ENCODE assay signal across 15 cellular contexts in genomic region chr7:131621652-131622051, GRCh38.
"Had no signal": no experiment of that assay in that cellular context is flagged by ENCODE, and none has a peak within 500 bp of the region (broad histone marks: within the 10 kb centered on the region; RNA-seq: fewer than 3 reads in every experiment).

No MANE protein-coding gene starts in this region.

- H3K27ac ChIP-seq: brain microvascular endothelial cell, foreskin keratinocyte, neutrophil, parathyroid adenoma had no signal

- H2AFZ ChIP-seq: parathyroid adenoma had no signal

- H3K27me3 ChIP-seq: brain microvascular endothelial cell, foreskin keratinocyte had no signal

- ATAC-seq: foreskin keratinocyte; naive thymus-derived CD8-positive, alpha-beta T cell; stimulated activated memory B cell treated with anti-CD40 and anti-IgM and Interleukin-4, amounts not matched to agents 10 μg/mL and 1 μg/mL and 100 μg/mL, for 72 hours had no signal

- DNase-seq: activated CD4-positive, CD25-positive, alpha-beta regulatory T cell treated with anti-CD3 and anti-CD28 coated beads, Interleukin-2, amount 50 U/mL, for 72 hours; activated naive CD4-positive, alpha-beta T cell; activated naive CD8-positive, alpha-beta T cell treated with anti-CD3 and anti-CD28 coated beads, Interleukin-2, amount 10 ng/mL, durations not matched to agents 7 days and 5 days; activated T-cell treated with anti-CD3 and anti-CD28 coated beads for 4 hours; anterior cingulate cortex; brain microvascular endothelial cell; effector memory CD4-positive, alpha-beta T cell; foreskin keratinocyte; left cardiac atrium; naive thymus-derived CD8-positive, alpha-beta T cell; stimulated activated CD4-positive, alpha-beta T cell treated with anti-CD3 and anti-CD28 coated beads, Interleukin-2, amount 100 ng/mL, for 48 hours; T1000 had no signal

- H3K9me3 ChIP-seq: neutrophil had no signal

- H3K79me2 ChIP-seq: parathyroid adenoma had no signal

- H3K4me1 ChIP-seq: parathyroid adenoma had no signal

- H3K9ac ChIP-seq: parathyroid adenoma had no signal

- H3K36me3 ChIP-seq: brain microvascular endothelial cell, neutrophil had no signal
